10 cellular contexts compared by ENCODE assay signal in the genomic region with DNA sequence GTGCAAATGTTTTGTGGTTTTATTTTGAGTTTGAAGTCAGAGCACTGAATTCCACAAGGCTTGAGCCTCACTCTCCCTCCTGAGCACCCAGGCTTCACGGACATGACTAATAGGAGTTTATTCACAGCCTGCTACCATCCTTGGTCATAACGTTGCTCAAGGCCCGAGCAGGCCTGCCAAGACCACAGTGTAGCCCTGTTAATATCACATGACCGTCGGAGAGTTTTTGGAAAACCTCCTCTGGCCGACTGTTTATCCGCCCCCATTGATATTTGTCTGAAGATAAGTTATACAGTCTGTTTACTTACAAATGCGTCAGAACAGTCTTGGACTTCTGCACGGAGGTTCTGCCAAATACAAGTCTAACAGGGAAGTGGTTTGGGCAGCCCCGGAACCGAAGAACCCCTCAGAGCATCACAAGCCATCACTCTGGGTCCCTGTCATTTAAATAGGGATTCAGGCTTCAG.
DNase-seq lines count a peak whose midpoint lies in the region; ATAC-seq, FAIRE-seq and TF ChIP-seq lines count a peak whose summit lies in the region.
"Had no signal": no experiment of that assay in that cellular context is flagged by ENCODE, and none has a peak within 500 bp of the region (broad histone marks: within the 10 kb centered on the region; RNA-seq: fewer than 3 reads in every experiment).

No MANE protein-coding gene starts in this region.

- H3K4me1 ChIP-seq in endothelial cell of umbilical vein (ENCODE audit: control insufficient read depth, extremely low read depth, insufficient read depth, low read length) (peaks cover 11% of the 10 kb centered on the region), mucosa of descending colon (ENCODE audit: low read depth) (no peaks in the 10 kb centered on the region), tibial nerve (peaks cover 0 to 98% (median 37%) of the 10 kb centered on the region in 4 donors)

- no peak overlapping the region for H3K9ac ChIP-seq in endothelial cell of umbilical vein (replicated peaks; ENCODE audit: extremely low read depth, insufficient read depth, low read length)

- dilution Hi-C loops in endothelial cell of umbilical vein (cut with MboI; ENCODE audit: extremely low pct_ligation_motif_present, low sequenced_read_pairs) = no loop called here

- H3K27me3 ChIP-seq in endothelial cell of umbilical vein (ENCODE audit: control insufficient read depth in 2 of 2, insufficient read depth in 2 of 2, low read length in 2 of 2) = no peaks in the 10 kb centered on the region
- H3K27me3 ChIP-seq in tibial nerve = no peaks in the 10 kb centered on the region

- TF ChIP-seq CTCF in endothelial cell of umbilical vein (IDR thresholded peaks at IDR 0.05; ENCODE audit: extremely low read depth in 1 of 2, insufficient read depth in 1 of 2, low read depth in 1 of 2, low read length in 2 of 2) (no peak), mucosa of descending colon (IDR thresholded peaks at IDR 0.05) (no peak), tibial nerve (IDR thresholded peaks at IDR 0.05) (peak in 1 of 5 experiments; percentile 7)

- H3K79me2 ChIP-seq in endothelial cell of umbilical vein (ENCODE audit: control insufficient read depth, insufficient read depth, low read length) = peaks cover 3% of the 10 kb centered on the region

- POLR2A ChIA-PET in endothelial cell of umbilical vein (lab: Charles Lee) = no interaction called here

- CTCF ChIA-PET in endothelial cell of umbilical vein (lab: Charles Lee) = no interaction called here

- intact Hi-C loops in endothelial cell of umbilical vein (cut with micrococcal nuclease) (no loop called here), mucosa of descending colon (cut with DNase I, micrococcal nuclease) (no loop called here)

- DNase-seq in M059J (ENCODE audit: low read depth) (peak; percentile 98), endothelial cell of umbilical vein (ENCODE audit: low read depth, low spot score) (no peak), mucosa of descending colon (peak; percentile 59 to 75 (median 63)), tibial nerve (ENCODE audit: low spot score in 2 of 2) (peak; percentile 87 to 91)
- DNase-seq: stimulated activated naive CD4-positive, alpha-beta T cell treated with Interleukin-2 at 50 U/mL for 16 hours had no signal

- H3K9me3 ChIP-seq in endothelial cell of umbilical vein (replicated peaks; ENCODE audit: control insufficient read depth, insufficient read depth, low read length) (no peaks in the 10 kb centered on the region), mucosa of descending colon (no peaks in the 10 kb centered on the region), tibial nerve (no peaks in the 10 kb centered on the region)

- H3K36me3 ChIP-seq in endothelial cell of umbilical vein (ENCODE audit: control insufficient read depth in 2 of 2, extremely low read depth in 1 of 2, insufficient read depth in 2 of 2, low read length in 2 of 2) (no peaks in the 10 kb centered on the region), mucosa of descending colon (ENCODE audit: low read depth) (no peaks in the 10 kb centered on the region), tibial nerve (no peaks in the 10 kb centered on the region)

- H4K20me1 ChIP-seq in endothelial cell of umbilical vein (replicated peaks; ENCODE audit: control insufficient read depth, extremely low read depth, insufficient read depth, low read length) = no peaks in the 10 kb centered on the region

- peak; percentile 54 to 93 for TF ChIP-seq EP300 in tibial nerve (IDR thresholded peaks at IDR 0.05)

- BruUV-seq in endothelial cell of umbilical vein (replicated peaks; lab: Mats Ljungman, UMichigan) = no TSS peak

- H3K9me1 ChIP-seq in endothelial cell of umbilical vein (replicated peaks; ENCODE audit: control insufficient read depth, extremely low read depth, insufficient read depth, low read length) = no peaks in the 10 kb centered on the region

- no peak overlapping the region for H3K4me3 ChIP-seq in endothelial cell of umbilical vein (replicated peaks in 1 of 3; ENCODE audit: insufficient read depth in 1 of 3, low read depth in 1 of 3, low read length in 3 of 3)
- H3K4me3 ChIP-seq in mucosa of descending colon = no peak overlapping the region
- peak overlapping the region in 3 of 4 donors; percentile 10 to 42 (median 27) for H3K4me3 ChIP-seq in tibial nerve

- H3K27ac ChIP-seq in endothelial cell of umbilical vein (ENCODE audit: insufficient read depth, low read depth, low read length) = no peak overlapping the region
- H3K27ac ChIP-seq in tibial nerve = peak overlapping the region; percentile 75 to 95 (median 84)

- peak; percentile 12 for FAIRE-seq in endothelial cell of umbilical vein (lab: Jason Lieb, UNC)

- H2AFZ ChIP-seq in endothelial cell of umbilical vein (ENCODE audit: low read depth, low read length) = no peak overlapping the region

- peak; percentile 80 for ATAC-seq in mucosa of descending colon
- no peak for ATAC-seq in HG03469 (IDR thresholded peaks at IDR 0.05; ENCODE audit: unreplicated experiment)
- no peak for ATAC-seq in HG03432 (IDR thresholded peaks at IDR 0.05; ENCODE audit: unreplicated experiment)
- ATAC-seq in HG02981 (IDR thresholded peaks at IDR 0.05; ENCODE audit: unreplicated experiment) = no peak
- no peak for ATAC-seq in GM19035 (IDR thresholded peaks at IDR 0.05; ENCODE audit: unreplicated experiment)
- ATAC-seq: activated T-helper 17 cell treated with anti-CD3 and anti-CD28 coated beads, Interleukin-2, amount 50 U/mL, for 72 hours had no signal

- no peak overlapping the region for H3K4me2 ChIP-seq in endothelial cell of umbilical vein (ENCODE audit: insufficient read depth, low read length)

- 13 to 17% methylated on average over 11 of the region's 11 CpGs for WGBS in tibial nerve, 2 donors

- TF ChIP-seq POLR2A in endothelial cell of umbilical vein (IDR thresholded peaks at IDR 0.05; ENCODE audit: low read depth, low read length) (no peak), tibial nerve (IDR thresholded peaks at IDR 0.05) (peak in 1 of 2 donors; percentile 38)

TF ChIP-seq in endothelial cell of umbilical vein, 7 proteins besides CTCF, POLR2A, EP300 and RAD21:
- no peak for TF ChIP-seq JUN (IDR thresholded peaks at IDR 0.05; ENCODE audit: borderline replicate concordance, insufficient read depth, insufficient read length, low read depth)
- no peak for TF ChIP-seq POLR2AphosphoS5 (IDR thresholded peaks at IDR 0.05; ENCODE audit: insufficient read depth, low read depth, low read length)
- TF ChIP-seq MYC (IDR thresholded peaks at IDR 0.05; ENCODE audit: low read depth, low read length) = no peak
TF ChIP-seq in endothelial cell of umbilical vein: peak in this region for 0.

Comparison
In these comparisons a context has a peak if more than half of its experiments do, and no peak if none do; other contexts are left out.
1. H3K4me3 ChIP-seq: peak in tibial nerve (3 of 4); none in endothelial cell of umbilical vein (0 of 3) and mucosa of descending colon (single experiment).